1 cellular context compared by ENCODE assay signal in the genomic region with DNA sequence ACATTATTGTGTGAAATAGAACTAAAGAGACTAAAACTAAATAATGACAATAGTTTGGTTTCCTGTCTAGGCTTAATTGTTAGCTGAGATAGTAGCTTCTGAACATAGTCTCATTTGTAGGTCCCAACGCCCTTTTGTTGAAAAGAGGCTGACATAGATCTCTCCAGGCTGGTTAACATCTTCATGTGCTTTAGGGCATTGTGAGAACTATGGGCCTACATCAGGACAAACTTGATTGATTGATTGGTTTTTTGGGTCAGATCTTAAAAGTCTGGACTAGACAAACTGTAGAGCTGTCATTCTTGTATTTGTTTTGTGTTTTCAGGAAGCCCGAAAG.
TF ChIP-seq lines count a peak whose summit lies in the region.

No MANE protein-coding gene starts in this region.

TF ChIP-seq in IMR-90, 13 proteins besides CTCF, POLR2A, EP300 and RAD21 (continued from another document):
- TF ChIP-seq MXI1 (IDR thresholded peaks at IDR 0.05; ENCODE audit: borderline replicate concordance, low read depth, low read length) (no peak), USF2 (IDR thresholded peaks at IDR 0.05; ENCODE audit: low read depth, low read length) (no peak), RFX5 (IDR thresholded peaks at IDR 0.05; ENCODE audit: low read depth, low read length) (no peak), FOS (IDR thresholded peaks at IDR 0.05; ENCODE audit: low read depth, low read length) (no peak), RCOR1 (IDR thresholded peaks at IDR 0.05; ENCODE audit: insufficient replicate concordance, low read length) (no peak), MAZ (IDR thresholded peaks at IDR 0.05; ENCODE audit: borderline replicate concordance, low read depth, low read length) (no peak), CEBPB (IDR thresholded peaks at IDR 0.05; ENCODE audit: low read depth, low read length) (no peak), CHD1 (IDR thresholded peaks at IDR 0.05; ENCODE audit: low read depth, low read length) (no peak)
